In genomic region chr3:110478377-110479054, GRCh38 we compare ENCODE assay signal across 20 cellular contexts.
DNase-seq lines count a peak whose midpoint lies in the region; ATAC-seq, FAIRE-seq and TF ChIP-seq lines count a peak whose summit lies in the region.
"Had no signal": no experiment of that assay in that cellular context is flagged by ENCODE, and none has a peak within 500 bp of the region (broad histone marks: within the 10 kb centered on the region; RNA-seq: fewer than 3 reads in every experiment).

No MANE protein-coding gene starts in this region.

- DNase-seq in DMS53 (lab: John Stamatoyannopoulos, UW) (peak; percentile 51), PC-3 (peak; percentile 56), K562 (ENCODE audit: extremely low read depth in 1 of 4, low spot score in 3 of 4) (no peak), GM13976 (ENCODE audit: low spot score) (no peak), HAP-1 (ENCODE audit: low spot score in 2 of 2) (no peak)
- no peak for DNase-seq in activated naive CD4-positive, alpha-beta T cell (lab: John Stamatoyannopoulos, UW)
- DNase-seq: 8988T; C1 segment of cervical spinal cord; Calu3; CD4-positive, alpha-beta memory T cell; COR-L47; DMS79; EL; GDM1; GOT3; HCEC 1CT had no signal

- H3K4me2 ChIP-seq in PC-3 (ENCODE audit: low read length) (peak overlapping the region; percentile 26), K562 (ENCODE audit: insufficient read depth, low read length) (no peak overlapping the region)

- POLR2A ChIA-PET in PC-3 (lab: Charles Lee; ENCODE audit: unreplicated experiment) (interaction anchor here (0.5 kb wide), 1 partner anchor 57 kb away, joined by 3 read pairs; no protein-coding TSS in a partner anchor), K562 (lab: Yijun Ruan, JAX) (no interaction called here)

- no peaks in the 10 kb centered on the region for H3K36me3 ChIP-seq in PC-3 (ENCODE audit: low read depth, low read length)
- no peaks in the 10 kb centered on the region for H3K36me3 ChIP-seq in K562 (ENCODE audit: control insufficient read depth, insufficient read depth, low read length)
- H3K36me3 ChIP-seq in HAP-1 (replicated peaks) = no peaks in the 10 kb centered on the region

- no peaks in the 10 kb centered on the region for H3K9me3 ChIP-seq in PC-3 (ENCODE audit: low read length)
- no peaks in the 10 kb centered on the region for H3K9me3 ChIP-seq in K562 (replicated peaks; ENCODE audit: control insufficient read depth, insufficient read depth, low read depth, low read length)
- peaks cover 3% of the 10 kb centered on the region; the same call in 1 of the 2 replicates for H3K9me3 ChIP-seq in HAP-1

- TF ChIP-seq RAD21 in K562 (CRISPR knock-in tag; conservative IDR thresholded peaks at IDR 0.05 in 1 of 2, IDR thresholded peaks at IDR 0.05 in 1 of 2) = no peak

- WGBS in K562 (ENCODE audit: insufficient coverage, low coverage, missing lambda C conversion rate) = 39% methylated on average over 4 of the region's 4 CpGs

- H3F3A ChIP-seq in PC-3 (ENCODE audit: low read length, unreplicated experiment) = no peaks in the 10 kb centered on the region

- H3K4me3 ChIP-seq in PC-3 (ENCODE audit: low read length) (peak overlapping the region; percentile 2; the same call in 1 of the 2 replicates), K562 (no peak overlapping the region), HAP-1 (no peak overlapping the region)
- H3K4me3 ChIP-seq: GM12878 had no signal

- CTCF ChIA-PET in PC-3 (lab: Charles Lee) (no interaction called here), K562 (lab: Yijun Ruan, JAX; ENCODE audit: low intra/inter-chr PET ratio) (no interaction called here)

- no peak for FAIRE-seq in K562 (lab: Jason Lieb, UNC)
- FAIRE-seq: GM12878, GM18507, H54 had no signal

- no peak for TF ChIP-seq EP300 in K562 (IDR thresholded peaks at IDR 0.05; ENCODE audit: low read length)

- H3K27me3 ChIP-seq in PC-3 (ENCODE audit: low read length) = no peaks in the 10 kb centered on the region
- H3K27me3 ChIP-seq in K562 (ENCODE audit: control insufficient read depth in 2 of 2, insufficient read depth in 2 of 2, low read length in 2 of 2) = no peaks in the 10 kb centered on the region
- no peaks in the 10 kb centered on the region for H3K27me3 ChIP-seq in HAP-1 (ENCODE audit: low read depth)

- no peaks in the 10 kb centered on the region for H3K79me2 ChIP-seq in PC-3 (ENCODE audit: low read length)
- no peaks in the 10 kb centered on the region for H3K79me2 ChIP-seq in K562 (ENCODE audit: control insufficient read depth, insufficient read depth, low read length)

- H3K4me1 ChIP-seq in PC-3 (ENCODE audit: insufficient read depth, low read length) (peaks cover 28% of the 10 kb centered on the region), K562 (replicated peaks in 1 of 2; ENCODE audit: control insufficient read depth in 2 of 2, insufficient read depth in 2 of 2, low read length in 2 of 2) (no peaks in the 10 kb centered on the region), HAP-1 (no peaks in the 10 kb centered on the region)

- peak overlapping the region; percentile 56 for H3K27ac ChIP-seq in PC-3 (ENCODE audit: low read length)
- no peak overlapping the region for H3K27ac ChIP-seq in K562 (ENCODE audit: extremely low read depth, low read depth, low read length)

- no peak for TF ChIP-seq POLR2A in K562 (conservative IDR thresholded peaks at IDR 0.05)

- no peaks in the 10 kb centered on the region for H3K9me2 ChIP-seq in PC-3 (replicated peaks; ENCODE audit: low read length)

- BruUV-seq in PC-3 (replicated peaks; lab: Mats Ljungman, UMichigan) (no TSS peak), K562 (replicated peaks; lab: Mats Ljungman, UMichigan) (no TSS peak)

- intact Hi-C loops in PC-3 (cut with micrococcal nuclease) = loop anchor here (1.0 to 2.0 kb wide), 3 partner anchors 29 to 58 kb away; no protein-coding TSS in a partner anchor
- intact Hi-C loops in K562 (cut with micrococcal nuclease) = no loop called here

- no peak overlapping the region for H3K9ac ChIP-seq in PC-3 (ENCODE audit: low read length)
- H3K9ac ChIP-seq in K562 (ENCODE audit: insufficient read depth in 1 of 2, low read depth in 2 of 2, low read length in 2 of 2) = no peak overlapping the region

- peak; percentile 89 for ATAC-seq in PC-3
- ATAC-seq in K562 = no peak
- ATAC-seq in GM21717 (IDR thresholded peaks at IDR 0.05; ENCODE audit: unreplicated experiment) = no peak
- ATAC-seq: GM12878 had no signal

- in situ Hi-C loops in K562 (cut with MboI) = no loop called here
- in situ Hi-C loops in GM13976 (cut with MboI; ENCODE audit: low sequenced_read_pairs, unreplicated experiment) = no loop called here
- in situ Hi-C loops in HAP-1 (cut with MboI; ENCODE audit: low sequenced_read_pairs) = no loop called here

- H4K20me1 ChIP-seq in PC-3 (ENCODE audit: low read length) = no peaks in the 10 kb centered on the region
- H4K20me1 ChIP-seq in K562 (replicated peaks; ENCODE audit: control insufficient read depth, insufficient read depth, low read length) = no peaks in the 10 kb centered on the region

- H2AFZ ChIP-seq in PC-3 (ENCODE audit: low read length) (no peak overlapping the region), K562 (ENCODE audit: low read depth, low read length) (no peak overlapping the region)

- no peaks in the 10 kb centered on the region for H3K9me1 ChIP-seq in K562 (ENCODE audit: control insufficient read depth, insufficient read depth, low read length)

- TF ChIP-seq CTCF in PC-3 (conservative IDR thresholded peaks at IDR 0.05; ENCODE audit: low read depth, low read length) = no peak
- TF ChIP-seq CTCF in K562 (IDR thresholded peaks at IDR 0.05 in 2 of 3, conservative IDR thresholded peaks at IDR 0.05 in 1 of 3; ENCODE audit: insufficient read depth in 2 of 3, low read depth in 1 of 3, low read length in 3 of 3) = no peak
- TF ChIP-seq CTCF in GM13976 (IDR thresholded peaks at IDR 0.05; ENCODE audit: borderline replicate concordance, control extremely low read depth, extremely low read depth, insufficient read depth, missing control alignments) = no peak

TF ChIP-seq in K562, 482 proteins besides CTCF, POLR2A, EP300 and RAD21:
- TF ChIP-seq CTBP1 (IDR thresholded peaks at IDR 0.05; ENCODE audit: borderline replicate concordance) = no peak
- TF ChIP-seq GTF2A2 (tag; IDR thresholded peaks at IDR 0.05) = no peak
- peak; percentile 26; the same call in 1 of the 2 replicates for TF ChIP-seq ATF3 (IDR thresholded peaks at IDR 0.05)
- TF ChIP-seq ATF3 (CRISPR knock-in tag; conservative IDR thresholded peaks at IDR 0.05) = no peak

Comparison
In these comparisons a context has a peak if more than half of its experiments do, and no peak if none do; other contexts are left out.
1. DNase-seq: peak in DMS53 (single experiment) and PC-3 (single experiment); none in K562 (0 of 4), GM13976 (single experiment), activated naive CD4-positive, alpha-beta T cell (0 of 4) and HAP-1 (0 of 2).